1 cellular context compared by ENCODE assay signal in the genomic region with DNA sequence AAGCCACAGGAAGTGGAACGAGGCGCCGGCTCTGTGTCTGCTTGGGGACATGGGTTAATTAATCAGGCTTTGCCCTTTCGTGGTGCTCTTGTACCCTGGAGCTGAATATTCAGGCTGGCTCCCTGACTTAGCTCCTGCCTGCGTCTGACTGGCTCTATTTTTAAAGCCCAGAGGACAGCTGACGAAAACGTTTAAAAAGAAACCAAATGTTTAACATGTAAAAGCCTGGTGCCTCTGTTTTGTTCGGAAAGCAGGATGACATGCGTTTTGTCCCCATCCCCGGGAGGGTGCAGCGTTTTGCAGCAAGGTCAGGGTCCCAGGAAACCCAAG.
TF ChIP-seq lines count a peak whose summit lies in the region.

No MANE protein-coding gene starts in this region.

TF ChIP-seq in SK-N-SH treated with all-trans-retinoic acid at 6 μM for 48 hours, 23 proteins besides CTCF, POLR2A, EP300 and RAD21:
- TF ChIP-seq ZFP30 (CRISPR knock-in tag; IDR thresholded peaks at IDR 0.05) (no peak), ZNF8 (CRISPR knock-in tag; IDR thresholded peaks at IDR 0.05) (no peak), ZC3H10 (CRISPR knock-in tag; IDR thresholded peaks at IDR 0.05) (no peak), ZFP3 (CRISPR knock-in tag; IDR thresholded peaks at IDR 0.05) (no peak), CSDC2 (CRISPR knock-in tag; IDR thresholded peaks at IDR 0.05) (no peak), ZNF565 (CRISPR knock-in tag; conservative IDR thresholded peaks at IDR 0.05; ENCODE audit: low read depth) (no peak), ARNTL (CRISPR knock-in tag; IDR thresholded peaks at IDR 0.05; ENCODE audit: borderline replicate concordance, low read depth) (no peak), BACH2 (CRISPR knock-in tag; IDR thresholded peaks at IDR 0.05; ENCODE audit: borderline replicate concordance) (no peak), ESRRG (CRISPR knock-in tag; IDR thresholded peaks at IDR 0.05) (no peak), ZNF70 (CRISPR knock-in tag; IDR thresholded peaks at IDR 0.05) (no peak), OSR1 (CRISPR knock-in tag; IDR thresholded peaks at IDR 0.05) (no peak)
- TF ChIP-seq, protein P1, sequence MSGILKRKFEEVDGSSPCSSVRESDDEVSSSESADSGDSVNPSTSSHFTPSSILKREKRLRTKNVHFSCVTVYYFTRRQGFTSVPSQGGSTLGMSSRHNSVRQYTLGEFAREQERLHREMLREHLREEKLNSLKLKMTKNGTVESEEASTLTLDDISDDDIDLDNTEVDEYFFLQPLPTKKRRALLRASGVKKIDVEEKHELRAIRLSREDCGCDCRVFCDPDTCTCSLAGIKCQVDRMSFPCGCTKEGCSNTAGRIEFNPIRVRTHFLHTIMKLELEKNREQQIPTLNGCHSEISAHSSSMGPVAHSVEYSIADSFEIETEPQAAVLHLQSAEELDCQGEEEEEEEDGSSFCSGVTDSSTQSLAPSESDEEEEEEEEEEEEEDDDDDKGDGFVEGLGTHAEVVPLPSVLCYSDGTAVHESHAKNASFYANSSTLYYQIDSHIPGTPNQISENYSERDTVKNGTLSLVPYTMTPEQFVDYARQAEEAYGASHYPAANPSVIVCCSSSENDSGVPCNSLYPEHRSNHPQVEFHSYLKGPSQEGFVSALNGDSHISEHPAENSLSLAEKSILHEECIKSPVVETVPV (CRISPR knock-in tag; IDR thresholded peaks at IDR 0.05), result no peak
- TF ChIP-seq, protein P2, sequence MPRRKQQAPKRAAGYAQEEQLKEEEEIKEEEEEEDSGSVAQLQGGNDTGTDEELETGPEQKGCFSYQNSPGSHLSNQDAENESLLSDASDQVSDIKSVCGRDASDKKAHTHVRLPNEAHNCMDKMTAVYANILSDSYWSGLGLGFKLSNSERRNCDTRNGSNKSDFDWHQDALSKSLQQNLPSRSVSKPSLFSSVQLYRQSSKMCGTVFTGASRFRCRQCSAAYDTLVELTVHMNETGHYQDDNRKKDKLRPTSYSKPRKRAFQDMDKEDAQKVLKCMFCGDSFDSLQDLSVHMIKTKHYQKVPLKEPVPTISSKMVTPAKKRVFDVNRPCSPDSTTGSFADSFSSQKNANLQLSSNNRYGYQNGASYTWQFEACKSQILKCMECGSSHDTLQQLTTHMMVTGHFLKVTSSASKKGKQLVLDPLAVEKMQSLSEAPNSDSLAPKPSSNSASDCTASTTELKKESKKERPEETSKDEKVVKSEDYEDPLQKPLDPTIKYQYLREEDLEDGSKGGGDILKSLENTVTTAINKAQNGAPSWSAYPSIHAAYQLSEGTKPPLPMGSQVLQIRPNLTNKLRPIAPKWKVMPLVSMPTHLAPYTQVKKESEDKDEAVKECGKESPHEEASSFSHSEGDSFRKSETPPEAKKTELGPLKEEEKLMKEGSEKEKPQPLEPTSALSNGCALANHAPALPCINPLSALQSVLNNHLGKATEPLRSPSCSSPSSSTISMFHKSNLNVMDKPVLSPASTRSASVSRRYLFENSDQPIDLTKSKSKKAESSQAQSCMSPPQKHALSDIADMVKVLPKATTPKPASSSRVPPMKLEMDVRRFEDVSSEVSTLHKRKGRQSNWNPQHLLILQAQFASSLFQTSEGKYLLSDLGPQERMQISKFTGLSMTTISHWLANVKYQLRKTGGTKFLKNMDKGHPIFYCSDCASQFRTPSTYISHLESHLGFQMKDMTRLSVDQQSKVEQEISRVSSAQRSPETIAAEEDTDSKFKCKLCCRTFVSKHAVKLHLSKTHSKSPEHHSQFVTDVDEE (CRISPR knock-in tag; IDR thresholded peaks at IDR 0.05), result no peak
- TF ChIP-seq, protein P3, sequence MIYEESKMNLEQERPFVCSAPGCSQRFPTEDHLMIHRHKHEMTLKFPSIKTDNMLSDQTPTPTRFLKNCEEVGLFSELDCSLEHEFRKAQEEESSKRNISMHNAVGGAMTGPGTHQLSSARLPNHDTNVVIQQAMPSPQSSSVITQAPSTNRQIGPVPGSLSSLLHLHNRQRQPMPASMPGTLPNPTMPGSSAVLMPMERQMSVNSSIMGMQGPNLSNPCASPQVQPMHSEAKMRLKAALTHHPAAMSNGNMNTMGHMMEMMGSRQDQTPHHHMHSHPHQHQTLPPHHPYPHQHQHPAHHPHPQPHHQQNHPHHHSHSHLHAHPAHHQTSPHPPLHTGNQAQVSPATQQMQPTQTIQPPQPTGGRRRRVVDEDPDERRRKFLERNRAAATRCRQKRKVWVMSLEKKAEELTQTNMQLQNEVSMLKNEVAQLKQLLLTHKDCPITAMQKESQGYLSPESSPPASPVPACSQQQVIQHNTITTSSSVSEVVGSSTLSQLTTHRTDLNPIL (CRISPR knock-in tag; IDR thresholded peaks at IDR 0.05; ENCODE audit: low read depth), result no peak
